ENCODE assay signal across 1 cellular context in genomic region chr9:91207889-91208651, GRCh38.
TF ChIP-seq lines count a peak whose summit lies in the region.

No MANE protein-coding gene starts in this region.

TF ChIP-seq in IMR-90, 13 proteins besides CTCF, POLR2A, EP300 and RAD21 (continued from another document):
- TF ChIP-seq USF2 (IDR thresholded peaks at IDR 0.05; ENCODE audit: low read depth, low read length): no peak
- no peak for TF ChIP-seq CHD1 (IDR thresholded peaks at IDR 0.05; ENCODE audit: low read depth, low read length)
- TF ChIP-seq BHLHE40 (IDR thresholded peaks at IDR 0.05; ENCODE audit: low read depth, low read length): no peak
